ENCODE assay signal across 1 cellular context in genomic region chr4:127782275-127783025, GRCh38.
TF ChIP-seq lines count a peak whose summit lies in the region.

Gene HSPA4L, plus strand, starts transcription at chr4:127782322. Its CDS starts 229 bp downstream, at chr4:127782551.

TF ChIP-seq in HepG2, 621 proteins besides CTCF, POLR2A, EP300 and RAD21 (continued from another document and continues in another):
- TF ChIP-seq TBX2 (CRISPR knock-in tag; IDR thresholded peaks at IDR 0.05; ENCODE audit: borderline replicate concordance), result no peak; the same call in 1 of the 2 replicates
- no peak for TF ChIP-seq ZNF557 (CRISPR knock-in tag; IDR thresholded peaks at IDR 0.05)
- TF ChIP-seq ZNF34 (CRISPR knock-in tag; IDR thresholded peaks at IDR 0.05; ENCODE audit: borderline replicate concordance), result no peak
- TF ChIP-seq ZNF503 (CRISPR knock-in tag; IDR thresholded peaks at IDR 0.05), result no peak; the same call in 1 of the 2 replicates
- TF ChIP-seq ZZZ3 (CRISPR knock-in tag; IDR thresholded peaks at IDR 0.05; ENCODE audit: borderline replicate concordance), result no peak
- TF ChIP-seq ELF1 (CRISPR knock-in tag; IDR thresholded peaks at IDR 0.05), result no peak
- no peak for TF ChIP-seq GRHL1 (CRISPR knock-in tag; conservative IDR thresholded peaks at IDR 0.05)
- TF ChIP-seq RFX3 (CRISPR knock-in tag; IDR thresholded peaks at IDR 0.05), result no peak
- no peak for TF ChIP-seq ELK4 (CRISPR knock-in tag; IDR thresholded peaks at IDR 0.05; ENCODE audit: borderline replicate concordance)
- peak; percentile 79; the same call in 1 of the 2 replicates for TF ChIP-seq KDM5B (CRISPR knock-in tag; IDR thresholded peaks at IDR 0.05; ENCODE audit: borderline replicate concordance)
- no peak for TF ChIP-seq SATB2 (CRISPR knock-in tag; IDR thresholded peaks at IDR 0.05)
- TF ChIP-seq STAT5B (CRISPR knock-in tag; IDR thresholded peaks at IDR 0.05), result no peak
- TF ChIP-seq SNAI1 (CRISPR knock-in tag; IDR thresholded peaks at IDR 0.05; ENCODE audit: borderline replicate concordance), result peak; percentile 56; the same call in 1 of the 2 replicates
- TF ChIP-seq ELF4 (CRISPR knock-in tag; IDR thresholded peaks at IDR 0.05; ENCODE audit: borderline replicate concordance), result no peak
- no peak for TF ChIP-seq JARID2 (CRISPR knock-in tag; IDR thresholded peaks at IDR 0.05; ENCODE audit: insufficient replicate concordance)
- no peak for TF ChIP-seq DPF2 (CRISPR knock-in tag; IDR thresholded peaks at IDR 0.05; ENCODE audit: borderline replicate concordance, low read depth)
- TF ChIP-seq ZNF17 (CRISPR knock-in tag; IDR thresholded peaks at IDR 0.05), result no peak
- TF ChIP-seq ZHX1 (CRISPR knock-in tag; IDR thresholded peaks at IDR 0.05; ENCODE audit: low read depth), result no peak
- no peak for TF ChIP-seq ZBTB21 (CRISPR knock-in tag; IDR thresholded peaks at IDR 0.05)
- TF ChIP-seq ZNF142 (CRISPR knock-in tag; IDR thresholded peaks at IDR 0.05), result no peak
- TF ChIP-seq SALL2 (CRISPR knock-in tag; IDR thresholded peaks at IDR 0.05), result peak; percentile 62
- TF ChIP-seq AGO1 (IDR thresholded peaks at IDR 0.05; ENCODE audit: low read depth, low read length, poor library complexity, severe bottlenecking), result no peak
- no peak for TF ChIP-seq ZFP41 (CRISPR knock-in tag; IDR thresholded peaks at IDR 0.05; ENCODE audit: borderline replicate concordance)
- no peak for TF ChIP-seq SMARCE1 (IDR thresholded peaks at IDR 0.05; ENCODE audit: borderline replicate concordance)
- no peak for TF ChIP-seq HMGA1 (CRISPR knock-in tag; conservative IDR thresholded peaks at IDR 0.05)
- TF ChIP-seq PRMT3 (CRISPR knock-in tag; IDR thresholded peaks at IDR 0.05; ENCODE audit: borderline replicate concordance, low read depth), result no peak
- no peak for TF ChIP-seq ZFP36 (IDR thresholded peaks at IDR 0.05; ENCODE audit: borderline replicate concordance, low read depth, low read length, partially characterized antibody)
- no peak for TF ChIP-seq ZNF644 (CRISPR knock-in tag; IDR thresholded peaks at IDR 0.05; ENCODE audit: low read depth)
- TF ChIP-seq DZIP1 (CRISPR knock-in tag; IDR thresholded peaks at IDR 0.05), result peak; percentile 58; the same call in 1 of the 2 replicates
- no peak for TF ChIP-seq REST (IDR thresholded peaks at IDR 0.05; ENCODE audit: borderline replicate concordance in 1 of 2, low read depth in 1 of 2, low read length in 2 of 2)
- no peak for TF ChIP-seq ZNF841 (CRISPR knock-in tag; IDR thresholded peaks at IDR 0.05; ENCODE audit: borderline replicate concordance)
- TF ChIP-seq MED8 (CRISPR knock-in tag; IDR thresholded peaks at IDR 0.05; ENCODE audit: insufficient replicate concordance), result peak; percentile 4
- TF ChIP-seq ZNF792 (CRISPR knock-in tag; IDR thresholded peaks at IDR 0.05), result no peak
